Comparison of ENCODE assay signal across 13 cellular contexts in the genomic region with DNA sequence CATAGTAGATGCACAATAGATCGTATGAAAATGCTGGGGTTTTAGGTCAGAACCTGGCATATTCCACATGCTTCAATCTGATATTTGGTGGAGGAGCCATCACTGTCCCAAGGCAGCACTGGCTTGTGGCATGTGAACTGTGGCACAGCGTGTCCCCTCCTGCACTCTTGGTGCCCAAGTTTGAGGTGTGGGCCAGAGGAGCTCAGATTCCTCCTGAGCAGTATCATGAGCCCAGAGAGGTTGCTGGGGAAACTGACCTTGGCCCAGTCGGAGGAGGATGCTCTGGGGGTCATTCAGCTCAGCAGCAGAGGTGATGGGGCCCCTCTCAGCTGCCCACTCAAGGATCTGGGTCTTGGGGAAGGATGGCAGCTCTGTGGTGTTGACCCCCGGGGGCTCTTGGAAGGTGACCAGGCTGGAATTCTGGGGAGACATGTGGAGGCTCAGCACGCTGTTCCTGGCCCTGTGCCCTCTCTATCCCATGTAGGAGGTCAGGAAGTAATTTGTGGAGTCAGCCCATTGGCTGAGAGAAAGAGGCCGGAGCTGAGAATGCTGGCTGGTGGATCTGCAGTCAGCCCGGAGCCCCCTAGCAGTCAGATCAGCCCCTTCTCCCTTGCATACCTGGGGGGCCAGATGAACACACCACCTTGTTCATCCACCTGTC. TPM values are rescaled to one million over a fixed set of nuclear protein-coding genes. Genes with fewer than 3 reads are reported as not detected.
DNase-seq lines count a peak whose midpoint lies in the region; ATAC-seq, FAIRE-seq and TF ChIP-seq lines count a peak whose summit lies in the region.
"Had no signal": no experiment of that assay in that cellular context is flagged by ENCODE, and none has a peak within 500 bp of the region (broad histone marks: within the 10 kb centered on the region; RNA-seq: fewer than 3 reads in every experiment).

No MANE protein-coding gene starts in this region.

- H3K27me3 Mint-ChIP-seq in stimulated activated naive B cell treated with anti-CD40 and anti-IgM and Interleukin-4, amounts not matched to agents 10 μg/mL and 1 μg/mL and 100 μg/mL, for 72 hours: no peaks in the 10 kb centered on the region
- H3K27me3 Mint-ChIP-seq: naive thymus-derived CD4-positive, alpha-beta T cell; stimulated activated naive CD8-positive, alpha-beta T cell treated with anti-CD3 and anti-CD28 coated beads, Interleukin-15, amount 100 ng/mL, for 72 hours had no signal

- H4K91ac ChIP-seq in IMR-90 (ENCODE audit: insufficient read depth, low read depth, low read length) (no peak overlapping the region), H1 (replicated peaks; ENCODE audit: insufficient read length, low read length) (no peak overlapping the region)

- peaks cover 17 to 56% of the 10 kb centered on the region in 2 experiments; a peak in 3 of 4 replicates for H3K79me1 ChIP-seq in IMR-90 (ENCODE audit: low read depth in 1 of 2, low read length in 2 of 2)
- H3K79me1 ChIP-seq in H1 (ENCODE audit: low read depth, low read length): no peaks in the 10 kb centered on the region

- POLR2A ChIA-PET in IMR-90 (lab: Charles Lee; ENCODE audit: unreplicated experiment) (no interaction called here), H1 (lab: Charles Lee; ENCODE audit: partially characterized antibody) (interaction anchor here (0.7 to 4.8 kb wide), 7 partner anchors 11 to 106 kb away, joined by 3 to 34 read pairs (median 3); no protein-coding TSS in a partner anchor)

- H2BK20ac ChIP-seq in IMR-90 (ENCODE audit: low read depth, low read length) (no peak overlapping the region), H1 (ENCODE audit: low read length) (no peak overlapping the region)

- FAIRE-seq in H1 (lab: Jason Lieb, UNC): no peak

- no peak overlapping the region for H3K9ac ChIP-seq in IMR-90 (ENCODE audit: low read depth, low read length)
- H3K9ac ChIP-seq in H1 (replicated peaks in 1 of 4; ENCODE audit: extremely low read depth in 1 of 4, low read depth in 3 of 4, low read length in 3 of 4): no peak overlapping the region

- H3K14ac ChIP-seq in IMR-90 (replicated peaks; ENCODE audit: low read depth, low read length) (no peak overlapping the region), H1 (ENCODE audit: insufficient read length) (no peak overlapping the region)

- H3K4ac ChIP-seq in IMR-90 (ENCODE audit: low read depth, low read length) (no peak overlapping the region), H1 (replicated peaks; ENCODE audit: insufficient read length, low read depth, low read length) (no peak overlapping the region)

- H3K4me3 Mint-ChIP-seq in stimulated activated naive B cell treated with anti-CD40 and anti-IgM and Interleukin-4, amounts not matched to agents 10 μg/mL and 1 μg/mL and 100 μg/mL, for 72 hours: no peak overlapping the region
- H3K4me3 Mint-ChIP-seq: naive thymus-derived CD4-positive, alpha-beta T cell; stimulated activated naive CD8-positive, alpha-beta T cell treated with anti-CD3 and anti-CD28 coated beads, Interleukin-15, amount 100 ng/mL, for 72 hours had no signal

- H3K23me2 ChIP-seq in H1 (ENCODE audit: low read depth, low read length): peaks cover 9% of the 10 kb centered on the region; the same call in 1 of the 2 replicates

- TF ChIP-seq RAD21 in IMR-90 (IDR thresholded peaks at IDR 0.05; ENCODE audit: low read length): no peak
- no peak for TF ChIP-seq RAD21 in H1 (IDR thresholded peaks at IDR 0.05 in 1 of 2, conservative IDR thresholded peaks at IDR 0.05 in 1 of 2; ENCODE audit: low read depth in 2 of 2, low read length in 2 of 2)

- no TSS peak for BruUV-seq in IMR-90 (replicated peaks; lab: Mats Ljungman, UMichigan)

- H2AK5ac ChIP-seq in IMR-90 (ENCODE audit: low read depth, low read length) (no peak overlapping the region), H1 (ENCODE audit: low read depth, low read length) (no peak overlapping the region)

- dilution Hi-C loops in IMR-90 (cut with HindIII; ENCODE audit: low sequenced_read_pairs, unreplicated experiment): no loop called here

- no peak overlapping the region for H2BK5ac ChIP-seq in IMR-90 (ENCODE audit: low read depth, low read length, poor library complexity, severe bottlenecking)
- H2BK5ac ChIP-seq in H1 (ENCODE audit: low read depth, low read length): no peak overlapping the region; the same call in 1 of the 2 replicates

- no peaks in the 10 kb centered on the region for H3K79me2 ChIP-seq in H1 (ENCODE audit: control insufficient read depth in 1 of 2, insufficient read depth in 2 of 2, low read length in 2 of 2)

- H3K9me3 ChIP-seq in IMR-90 (ENCODE audit: control insufficient read depth, insufficient read depth, low read length) (no peaks in the 10 kb centered on the region), H1 (ENCODE audit: insufficient read depth in 2 of 2, low read depth in 1 of 2, low read length in 1 of 2) (no peaks in the 10 kb centered on the region)
- H3K9me3 ChIP-seq: psoas muscle had no signal

- no peaks in the 10 kb centered on the region for H4K20me1 ChIP-seq in IMR-90 (ENCODE audit: insufficient read depth, low read length)
- no peaks in the 10 kb centered on the region for H4K20me1 ChIP-seq in H1 (replicated peaks in 1 of 2; ENCODE audit: control insufficient read depth in 1 of 2, insufficient read depth in 2 of 2, low read length in 2 of 2)

- H3K18ac ChIP-seq in IMR-90 (ENCODE audit: low read depth, low read length): no peak overlapping the region
- no peak overlapping the region for H3K18ac ChIP-seq in H1 (ENCODE audit: extremely low read depth, low read length)

- H3K27ac ChIP-seq in IMR-90 (ENCODE audit: insufficient read depth, low read length) (no peak overlapping the region), H1 (ENCODE audit: low read depth, low read length) (no peak overlapping the region)

- H3K56ac ChIP-seq in IMR-90 (ENCODE audit: extremely low read depth, insufficient read depth, low read length) (no peak overlapping the region), H1 (replicated peaks; ENCODE audit: insufficient read length, low read depth, low read length) (no peak overlapping the region)

- H2AFZ ChIP-seq in IMR-90 (replicated peaks; ENCODE audit: low read length, poor library complexity): no peak overlapping the region
- no peak overlapping the region for H2AFZ ChIP-seq in H1 (ENCODE audit: low read length)

- H3K4me2 ChIP-seq in IMR-90 (ENCODE audit: low read depth, low read length): no peak overlapping the region
- peak overlapping the region in 1 of 2 experiments; percentile 37; a peak in 2 of 4 replicates for H3K4me2 ChIP-seq in H1 (ENCODE audit: insufficient read depth in 1 of 2, low read depth in 2 of 2, low read length in 2 of 2)

- no peaks in the 10 kb centered on the region for H3K9me3 Mint-ChIP-seq in stimulated activated naive B cell treated with anti-CD40 and anti-IgM and Interleukin-4, amounts not matched to agents 10 μg/mL and 1 μg/mL and 100 μg/mL, for 72 hours
- H3K9me3 Mint-ChIP-seq: naive thymus-derived CD4-positive, alpha-beta T cell; stimulated activated naive CD8-positive, alpha-beta T cell treated with anti-CD3 and anti-CD28 coated beads, Interleukin-15, amount 100 ng/mL, for 72 hours had no signal

- 60% methylated on average over 1 of the region's 7 CpGs; no CpG with 5 or more reads in 1 of the 2 experiments for WGBS in IMR-90 (ENCODE audit: extremely low coverage in 2 of 2, insufficient read length in 1 of 2), 2 experiments
- 77% methylated on average over 7 of the region's 7 CpGs; no CpG with 5 or more reads in 1 of the 2 experiments for WGBS in H1 (ENCODE audit: extremely low coverage in 1 of 2, insufficient coverage in 1 of 2, insufficient read length in 1 of 2, insufficient replicate concordance in 2 of 2, low coverage in 1 of 2, low lambda C conversion rate in 2 of 2, missing lambda C conversion rate in 1 of 2), 2 experiments

- TF ChIP-seq CTCF in IMR-90 (conservative IDR thresholded peaks at IDR 0.05; ENCODE audit: low read depth, low read length) (no peak), H1 (IDR thresholded peaks at IDR 0.05; ENCODE audit: control extremely low read depth in 1 of 3, insufficient read depth in 1 of 3, low read depth in 1 of 3, low read length in 3 of 3) (no peak)

- in situ Hi-C loops in IMR-90 (cut with MboI; ENCODE audit: low sequenced_read_pairs): no loop called here

- H3K23ac ChIP-seq in IMR-90 (ENCODE audit: low read depth, low read length): peak overlapping the region; percentile 38; the same call in 1 of the 2 replicates
- no peak overlapping the region for H3K23ac ChIP-seq in H1 (ENCODE audit: insufficient read length)

- H3K27me3 ChIP-seq in IMR-90 (ENCODE audit: control insufficient read depth, insufficient read depth, low read length) (no peaks in the 10 kb centered on the region), H1 (replicated peaks in 1 of 4; ENCODE audit: control insufficient read depth in 3 of 4, extremely low read depth in 1 of 4, insufficient read depth in 3 of 4, low read length in 3 of 4) (peaks cover 0 to 12% (median 7%) of the 10 kb centered on the region in 4 experiments; a peak in 5 of 7 replicates)

- H2BK120ac ChIP-seq in IMR-90 (ENCODE audit: low read depth, low read length): no peak overlapping the region
- H2BK120ac ChIP-seq in H1 (replicated peaks; ENCODE audit: low read depth, low read length): no peak overlapping the region

- H3K4me1 ChIP-seq in IMR-90 (ENCODE audit: control insufficient read depth, insufficient read depth, low read length) (peaks cover 12% of the 10 kb centered on the region), H1 (replicated peaks in 1 of 4; ENCODE audit: control insufficient read depth in 3 of 4, insufficient read depth in 4 of 4, low read length in 3 of 4) (peaks cover 0 to 17% (median 12%) of the 10 kb centered on the region in 4 experiments; a peak in 6 of 7 replicates)

- H3K36me3 ChIP-seq in IMR-90 (ENCODE audit: control insufficient read depth, insufficient read depth, low read length) (peaks cover 31% of the 10 kb centered on the region), H1 (ENCODE audit: control insufficient read depth in 2 of 4, insufficient read depth in 4 of 4, low read length in 3 of 4) (no peaks in the 10 kb centered on the region)

- H4K8ac ChIP-seq in IMR-90 (ENCODE audit: low read depth in 2 of 2, low read length in 2 of 2) (no peak overlapping the region; a peak in 1 of 4 replicates), H1 (ENCODE audit: extremely low read depth, insufficient read depth, low read length) (no peak overlapping the region; the same call in 1 of the 2 replicates)

- H3K4me3 ChIP-seq in IMR-90 (ENCODE audit: insufficient read depth, low read depth, low read length) (no peak overlapping the region), H1 (ENCODE audit: extremely low read depth in 1 of 4, insufficient read depth in 2 of 4, low read depth in 3 of 4, low read length in 4 of 4) (no peak overlapping the region)
- H3K4me3 ChIP-seq: lung, psoas muscle had no signal

- H3K36me3 Mint-ChIP-seq in stimulated activated naive B cell treated with anti-CD40 and anti-IgM and Interleukin-4, amounts not matched to agents 10 μg/mL and 1 μg/mL and 100 μg/mL, for 72 hours: peaks cover 23 to 42% of the 10 kb centered on the region in 2 donors

- no peak overlapping the region for H2BK15ac ChIP-seq in IMR-90 (ENCODE audit: low read depth, low read length)
- peak overlapping the region; percentile 90; the same call in 1 of the 2 replicates for H2BK15ac ChIP-seq in H1 (ENCODE audit: low read length)

- H3K9me1 ChIP-seq in IMR-90 (ENCODE audit: insufficient read depth, low read length): peaks cover 12% of the 10 kb centered on the region

- no peak overlapping the region; the same call in 1 of the 2 replicates for H2BK12ac ChIP-seq in H1 (ENCODE audit: low read depth, low read length)

- DNase-seq in IMR-90 (no peak), H1 (ENCODE audit: low read depth in 1 of 2, low spot score in 2 of 2) (no peak), islet precursor cell (no peak)
- no peak for DNase-seq in stimulated activated naive B cell treated with anti-CD40 and anti-IgM and Interleukin-4, amounts not matched to agents 10 μg/mL and 1 μg/mL and 100 μg/mL, for 72 hours
- DNase-seq: AML-193; cerebellar nuclear complex; naive thymus-derived CD4-positive, alpha-beta T cell; NCI-H2029 treated with DMSO at 0.1 percent for 48 hours; stimulated activated naive CD8-positive, alpha-beta T cell treated with anti-CD3 and anti-CD28 coated beads, Interleukin-15, amount 100 ng/mL, for 72 hours had no signal

- peaks cover 9 to 14% of the 10 kb centered on the region in 2 donors for H3K4me1 Mint-ChIP-seq in stimulated activated naive B cell treated with anti-CD40 and anti-IgM and Interleukin-4, amounts not matched to agents 10 μg/mL and 1 μg/mL and 100 μg/mL, for 72 hours
- H3K4me1 Mint-ChIP-seq: stimulated activated naive CD8-positive, alpha-beta T cell treated with anti-CD3 and anti-CD28 coated beads, Interleukin-15, amount 100 ng/mL, for 72 hours had no signal

- TF ChIP-seq EP300 in H1 (IDR thresholded peaks at IDR 0.05; ENCODE audit: borderline replicate concordance in 1 of 2, low read depth in 2 of 2, low read length in 2 of 2): no peak

- intact Hi-C loops in IMR-90 (cut with micrococcal nuclease): no loop called here

- H2AK9ac ChIP-seq in IMR-90 (replicated peaks; ENCODE audit: low read depth, low read length, poor library complexity): peak overlapping the region; percentile 70

- TF ChIP-seq POLR2A in IMR-90 (IDR thresholded peaks at IDR 0.05; ENCODE audit: low read depth, low read length) (no peak), H1 (IDR thresholded peaks at IDR 0.05; ENCODE audit: control extremely low read depth in 1 of 2, low read depth in 2 of 2, low read length in 2 of 2) (no peak)

- H4K5ac ChIP-seq in IMR-90 (ENCODE audit: low read depth, low read length) (peak overlapping the region; percentile 23; the same call in 1 of the 2 replicates), H1 (ENCODE audit: insufficient read length, low read depth, low read length) (no peak overlapping the region)

- ATAC-seq in IMR-90 (ENCODE audit: low read depth) (no peak), GM21367 (IDR thresholded peaks at IDR 0.05; ENCODE audit: unreplicated experiment) (no peak), HG02973 (IDR thresholded peaks at IDR 0.05; ENCODE audit: unreplicated experiment) (no peak)
- ATAC-seq in stimulated activated naive B cell treated with anti-CD40 and anti-IgM and Interleukin-4, amounts not matched to agents 10 μg/mL and 1 μg/mL and 100 μg/mL, for 72 hours (replicated peaks): no peak
- ATAC-seq: naive thymus-derived CD4-positive, alpha-beta T cell had no signal

- CTCF ChIA-PET in IMR-90 (lab: Yijun Ruan, JAX): no interaction called here
- CTCF ChIA-PET in H1 (lab: Charles Lee; ENCODE audit: partially characterized antibody): interaction anchor here (0.7 to 7.3 kb wide), 26 partner anchors 9 to 220 kb away, joined by 3 to 116 read pairs (median 4); partner anchors contain the start of gene ENG

- H3K27ac Mint-ChIP-seq in stimulated activated naive B cell treated with anti-CD40 and anti-IgM and Interleukin-4, amounts not matched to agents 10 μg/mL and 1 μg/mL and 100 μg/mL, for 72 hours: peak overlapping the region; percentile 43

RNA-seq across cellular contexts. Expression of gene FPGS, which starts 23.7 kb away (rescaled TPM):
- total RNA-seq in IMR-90 (2012; rRNA removed): 43.9 and 45.5 TPM in 2 replicates
- polyA plus RNA-seq in IMR-90 (2012; rRNA removed) (71.5 and 75.7 TPM in 2 replicates), H1 (2011; rRNA removed) (83.0 and 125 TPM in 2 replicates)
- 39.9 and 56.3 TPM in 2 replicates for polyA plus RNA-seq in IMR-90 (2012; cell fraction: cytosol; rRNA removed)
- 94.7 and 201 TPM in 2 replicates for polyA plus RNA-seq in IMR-90 (2012; cell fraction: nucleus; rRNA removed; ENCODE audit: low replicate concordance)
- total RNA-seq in H1 (2021; fragmentation: NEBNext Ultra II Directional; extraction: Animal tissue kit (Norgen Biotek cat#: 25700)): 62.4 and 63.7 TPM in 2 replicates
- polyA plus RNA-seq in H1 (2011; cell fraction: cytosol; rRNA removed): 71.0 TPM
- polyA plus RNA-seq in H1 (2011; cell fraction: nucleus; rRNA removed): 156 TPM
- 56.8 to 70.0 TPM (median 66.4 TPM) in 4 replicates for polyA plus RNA-seq in H1 (2012, experiment 1 of 2)
- 58.0 TPM for polyA plus RNA-seq in H1 (2012, experiment 2 of 2)
- polyA plus RNA-seq in H1 (2013, experiment 1 of 2): 38.7 TPM
- polyA plus RNA-seq in H1 (2013, experiment 2 of 2): 35.7 TPM
- 55.2 and 85.0 TPM in 2 replicates for polyA minus RNA-seq in H1 (2011; rRNA and poly(A)+ RNA removed)
- 72.3 TPM for polyA minus RNA-seq in H1 (2011; cell fraction: cytosol; rRNA and poly(A)+ RNA removed)
- 52.7 TPM for polyA minus RNA-seq in H1 (2011; cell fraction: nucleus; rRNA and poly(A)+ RNA removed)

RNA-seq across cellular contexts. Expression of gene ENG, which starts 28.1 kb away (rescaled TPM):
- 3.6 and 4.2 TPM in 2 replicates for total RNA-seq in IMR-90 (2012; rRNA removed)
- polyA plus RNA-seq in IMR-90 (2012; rRNA removed) (73.9 and 83.3 TPM in 2 replicates), H1 (2011; rRNA removed) (1.8 and 3.2 TPM in 2 replicates)
- polyA plus RNA-seq in IMR-90 (2012; cell fraction: cytosol; rRNA removed): 39.1 and 101 TPM in 2 replicates
- 36.4 and 102 TPM in 2 replicates for polyA plus RNA-seq in IMR-90 (2012; cell fraction: nucleus; rRNA removed; ENCODE audit: low replicate concordance)
- total RNA-seq in H1 (2021; fragmentation: NEBNext Ultra II Directional; extraction: Animal tissue kit (Norgen Biotek cat#: 25700)): 4.2 and 4.4 TPM in 2 replicates
- polyA plus RNA-seq in H1 (2011; cell fraction: cytosol; rRNA removed): 1.1 TPM
- 2.7 TPM for polyA plus RNA-seq in H1 (2011; cell fraction: nucleus; rRNA removed)
- 3.7 to 5.2 TPM (median 4.0 TPM) in 4 replicates for polyA plus RNA-seq in H1 (2012, experiment 1 of 2)
- polyA plus RNA-seq in H1 (2012, experiment 2 of 2): 2.6 TPM
- 6.7 TPM for polyA plus RNA-seq in H1 (2013, experiment 1 of 2)
- polyA plus RNA-seq in H1 (2013, experiment 2 of 2): 7.6 TPM
- 1.4 and 2.4 TPM in 2 replicates for polyA minus RNA-seq in H1 (2011; rRNA and poly(A)+ RNA removed)
- polyA minus RNA-seq in H1 (2011; cell fraction: cytosol; rRNA and poly(A)+ RNA removed): 2.3 TPM
- 2.5 TPM for polyA minus RNA-seq in H1 (2011; cell fraction: nucleus; rRNA and poly(A)+ RNA removed)

RNA-seq across cellular contexts. Expression of gene CDK9, which starts 40.5 kb away (rescaled TPM):
- total RNA-seq in IMR-90 (2012; rRNA removed): 28.9 and 30.3 TPM in 2 replicates
- polyA plus RNA-seq in IMR-90 (2012; rRNA removed): 49.9 and 52.1 TPM in 2 replicates
- 34.4 and 54.3 TPM in 2 replicates for polyA plus RNA-seq in IMR-90 (2012; cell fraction: cytosol; rRNA removed)
- polyA plus RNA-seq in IMR-90 (2012; cell fraction: nucleus; rRNA removed; ENCODE audit: low replicate concordance): 140 and 177 TPM in 2 replicates
- 86.3 and 87.5 TPM in 2 replicates for total RNA-seq in H1 (2021; fragmentation: NEBNext Ultra II Directional; extraction: Animal tissue kit (Norgen Biotek cat#: 25700))
- polyA plus RNA-seq in H1 (2011; rRNA removed): 69.1 and 94.0 TPM in 2 replicates
- polyA plus RNA-seq in H1 (2011; cell fraction: cytosol; rRNA removed): 79.0 TPM
- polyA plus RNA-seq in H1 (2011; cell fraction: nucleus; rRNA removed): 126 TPM
- polyA plus RNA-seq in H1 (2012, experiment 1 of 2): 55.7 to 89.9 TPM (median 79.6 TPM) in 4 replicates
- 70.2 TPM for polyA plus RNA-seq in H1 (2012, experiment 2 of 2)
- polyA plus RNA-seq in H1 (2013, experiment 1 of 2): 42.8 TPM
- polyA plus RNA-seq in H1 (2013, experiment 2 of 2): 41.6 TPM
- 75.4 and 85.6 TPM in 2 replicates for polyA minus RNA-seq in H1 (2011; rRNA and poly(A)+ RNA removed)
- polyA minus RNA-seq in H1 (2011; cell fraction: cytosol; rRNA and poly(A)+ RNA removed): 42.9 TPM
- polyA minus RNA-seq in H1 (2011; cell fraction: nucleus; rRNA and poly(A)+ RNA removed): 73.9 TPM

RNA-seq across cellular contexts. Expression of gene SH2D3C, which starts 47.9 kb away (rescaled TPM):
- under 0.01 and 0.28 TPM in 2 replicates for total RNA-seq in IMR-90 (2012; rRNA removed)
- 0.22 and 0.24 TPM in 2 replicates for polyA plus RNA-seq in IMR-90 (2012; rRNA removed)
- polyA plus RNA-seq in IMR-90 (2012; cell fraction: cytosol; rRNA removed): 0.06 and 0.38 TPM in 2 replicates
- 0.05 and 0.29 TPM in 2 replicates for polyA plus RNA-seq in IMR-90 (2012; cell fraction: nucleus; rRNA removed; ENCODE audit: low replicate concordance)
- total RNA-seq in H1 (2021; fragmentation: NEBNext Ultra II Directional; extraction: Animal tissue kit (Norgen Biotek cat#: 25700)): 6.4 and 7.3 TPM in 2 replicates
- 8.1 and 12.3 TPM in 2 replicates for polyA plus RNA-seq in H1 (2011; rRNA removed)
- polyA plus RNA-seq in H1 (2011; cell fraction: cytosol; rRNA removed): 4.1 TPM
- polyA plus RNA-seq in H1 (2011; cell fraction: nucleus; rRNA removed): 7.2 TPM
- polyA plus RNA-seq in H1 (2012, experiment 1 of 2): 3.5 to 7.1 TPM (median 5.6 TPM) in 4 replicates
- polyA plus RNA-seq in H1 (2012, experiment 2 of 2): 5.4 TPM
- 2.8 TPM for polyA plus RNA-seq in H1 (2013, experiment 1 of 2)
- polyA plus RNA-seq in H1 (2013, experiment 2 of 2): 2.7 TPM
- 4.2 and 4.4 TPM in 2 replicates for polyA minus RNA-seq in H1 (2011; rRNA and poly(A)+ RNA removed)
- polyA minus RNA-seq in H1 (2011; cell fraction: cytosol; rRNA and poly(A)+ RNA removed): 3.4 TPM
- 9.1 TPM for polyA minus RNA-seq in H1 (2011; cell fraction: nucleus; rRNA and poly(A)+ RNA removed)

RNA-seq across cellular contexts. Expression of gene AK1, which starts 51.1 kb away (rescaled TPM):
- 44.8 and 51.4 TPM in 2 replicates for total RNA-seq in IMR-90 (2012; rRNA removed)
- polyA plus RNA-seq in IMR-90 (2012; rRNA removed) (119 and 126 TPM in 2 replicates), H1 (2011; rRNA removed) (39.2 and 44.1 TPM in 2 replicates)
- polyA plus RNA-seq in IMR-90 (2012; cell fraction: cytosol; rRNA removed): 146 and 387 TPM in 2 replicates
- polyA plus RNA-seq in IMR-90 (2012; cell fraction: nucleus; rRNA removed; ENCODE audit: low replicate concordance): 158 and 207 TPM in 2 replicates
- 35.9 and 37.9 TPM in 2 replicates for total RNA-seq in H1 (2021; fragmentation: NEBNext Ultra II Directional; extraction: Animal tissue kit (Norgen Biotek cat#: 25700))
- polyA plus RNA-seq in H1 (2011; cell fraction: cytosol; rRNA removed): 45.5 TPM
- polyA plus RNA-seq in H1 (2011; cell fraction: nucleus; rRNA removed): 32.0 TPM
- polyA plus RNA-seq in H1 (2012, experiment 1 of 2): 32.5 to 48.8 TPM (median 43.2 TPM) in 4 replicates
- 31.3 TPM for polyA plus RNA-seq in H1 (2012, experiment 2 of 2)
- 26.6 TPM for polyA plus RNA-seq in H1 (2013, experiment 1 of 2)
- polyA plus RNA-seq in H1 (2013, experiment 2 of 2): 24.9 TPM
- 9.5 and 12.8 TPM in 2 replicates for polyA minus RNA-seq in H1 (2011; rRNA and poly(A)+ RNA removed)
- polyA minus RNA-seq in H1 (2011; cell fraction: cytosol; rRNA and poly(A)+ RNA removed): 2.6 TPM
- polyA minus RNA-seq in H1 (2011; cell fraction: nucleus; rRNA and poly(A)+ RNA removed): 6.3 TPM
